Comparison of ENCODE assay signal across 30 cellular contexts in the genomic region with DNA sequence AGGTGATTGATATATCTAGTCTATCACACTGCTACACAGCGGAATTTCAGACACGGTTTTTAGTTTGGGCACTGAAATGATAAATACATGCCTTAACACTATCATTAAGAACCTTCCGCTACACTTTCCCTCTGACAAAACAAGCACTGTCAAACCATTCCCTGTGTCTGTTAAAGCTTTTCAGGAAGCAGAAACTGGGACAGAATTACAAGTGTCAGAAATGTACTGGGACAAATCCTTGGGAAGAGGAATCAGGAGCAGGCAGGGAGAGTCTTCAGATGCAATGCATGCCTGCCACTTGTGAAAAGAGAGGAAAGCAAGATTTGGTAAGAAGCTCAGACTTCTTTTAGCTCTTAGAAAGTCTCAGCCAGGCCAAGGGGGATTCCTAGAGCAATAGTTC.
"Had no signal": no experiment of that assay in that cellular context is flagged by ENCODE, and none has a peak within 500 bp of the region (broad histone marks: within the 10 kb centered on the region; RNA-seq: fewer than 3 reads in every experiment).

No MANE protein-coding gene starts in this region.

- H3K4me1 ChIP-seq: body of pancreas, breast epithelium, colonic mucosa, esophagus squamous epithelium, gastroesophageal sphincter had no signal

- H3K27ac ChIP-seq: body of pancreas, breast epithelium, cardiac muscle cell, colonic mucosa, epithelial cell of prostate, esophagus squamous epithelium, gastroesophageal sphincter, VCaP had no signal

- H3K4me3 ChIP-seq: body of pancreas, breast epithelium, cardiac muscle cell, colonic mucosa, esophagus squamous epithelium, gastroesophageal sphincter had no signal

- H3K36me3 Mint-ChIP-seq: activated naive CD8-positive, alpha-beta T cell; WTC11 had no signal

- H3K9me3 ChIP-seq: body of pancreas, breast epithelium, colonic mucosa, esophagus squamous epithelium, gastroesophageal sphincter had no signal

- H3K27ac Mint-ChIP-seq: activated CD4-positive, alpha-beta memory T cell treated with anti-CD3 and anti-CD28 coated beads, Interleukin-2, amount 10 ng/mL, durations not matched to agents 7 days and 5 days; activated CD4-positive, alpha-beta T cell treated with anti-CD3 and anti-CD28 coated beads, Interleukin-2, amount 10 ng/mL, durations not matched to agents 7 days and 5 days; activated naive CD8-positive, alpha-beta T cell; activated T-cell treated with anti-CD3 and anti-CD28 coated beads, Interleukin-2, amount 50 U/mL, for 24 hours; activated T-cell treated with anti-CD3 and anti-CD28 coated beads, Interleukin-2, amount 50 U/mL, for 72 hours; WTC11 had no signal

- DNase-seq: activated CD4-positive, alpha-beta memory T cell treated with anti-CD3 and anti-CD28 coated beads, Interleukin-2, amount 10 ng/mL, durations not matched to agents 7 days and 5 days; activated CD4-positive, alpha-beta T cell treated with anti-CD3 and anti-CD28 coated beads for 1 hour; activated CD4-positive, alpha-beta T cell treated with anti-CD3 and anti-CD28 coated beads for 4 hours; activated CD4-positive, alpha-beta T cell treated with anti-CD3 and anti-CD28 coated beads, Interleukin-2, amount 10 ng/mL, durations not matched to agents 7 days and 5 days; activated CD4-positive, alpha-beta T cell treated with anti-CD3 and anti-CD28 coated beads, Interleukin-2, amount 50 U/mL, for 4 hours; activated CD8-positive, alpha-beta memory T cell treated with anti-CD3 and anti-CD28 coated beads, Interleukin-2, amount 50 U/mL, for 48 hours; activated gamma-delta T cell treated with Interleukin-2 at 50 U/mL for 16 hours; activated naive CD4-positive, alpha-beta T cell treated with anti-CD3 and anti-CD28 coated beads, Interleukin-2, amount 50 U/mL, for 16 hours; activated naive CD4-positive, alpha-beta T cell treated with Interleukin-2 at 50 U/mL for 16 hours; activated T-cell treated with anti-CD3 and anti-CD28 coated beads for 4 hours; activated T-cell treated with anti-CD3 and anti-CD28 coated beads, Interleukin-2, amount 50 U/mL, for 24 hours; activated T-cell treated with anti-CD3 and anti-CD28 coated beads, Interleukin-2, amount 50 U/mL, for 72 hours; amniotic stem cell; anterior cingulate cortex; body of pancreas; central memory CD4-positive, alpha-beta T cell; cerebellar nuclear complex; colonic mucosa; effector CD8-positive, alpha-beta T cell; esophagus squamous epithelium; foreskin melanocyte; head of caudate nucleus; T-helper 2 cell had no signal

- ATAC-seq: activated T-cell treated with anti-CD3 and anti-CD28 coated beads, Interleukin-2, amount 50 U/mL, for 72 hours; body of pancreas; gastroesophageal sphincter; WTC11 had no signal

- H3K4me1 Mint-ChIP-seq: activated CD4-positive, alpha-beta memory T cell treated with anti-CD3 and anti-CD28 coated beads, Interleukin-2, amount 10 ng/mL, durations not matched to agents 7 days and 5 days; activated CD4-positive, alpha-beta T cell treated with anti-CD3 and anti-CD28 coated beads, Interleukin-2, amount 10 ng/mL, durations not matched to agents 7 days and 5 days had no signal

- H3K27me3 ChIP-seq: body of pancreas, breast epithelium, cardiac muscle cell, colonic mucosa, esophagus squamous epithelium, gastroesophageal sphincter had no signal

- H3K36me3 ChIP-seq: breast epithelium, cardiac muscle cell, colonic mucosa, esophagus squamous epithelium, gastroesophageal sphincter had no signal

- H3K9me3 Mint-ChIP-seq: activated CD4-positive, alpha-beta memory T cell treated with anti-CD3 and anti-CD28 coated beads, Interleukin-2, amount 10 ng/mL, durations not matched to agents 7 days and 5 days; activated CD4-positive, alpha-beta T cell treated with anti-CD3 and anti-CD28 coated beads, Interleukin-2, amount 10 ng/mL, durations not matched to agents 7 days and 5 days; activated T-cell treated with anti-CD3 and anti-CD28 coated beads, Interleukin-2, amount 50 U/mL, for 72 hours had no signal

- H3K4me3 Mint-ChIP-seq: activated CD4-positive, alpha-beta memory T cell treated with anti-CD3 and anti-CD28 coated beads, Interleukin-2, amount 10 ng/mL, durations not matched to agents 7 days and 5 days; activated CD4-positive, alpha-beta T cell treated with anti-CD3 and anti-CD28 coated beads, Interleukin-2, amount 10 ng/mL, durations not matched to agents 7 days and 5 days; activated naive CD8-positive, alpha-beta T cell; activated T-cell treated with anti-CD3 and anti-CD28 coated beads, Interleukin-2, amount 50 U/mL, for 24 hours; activated T-cell treated with anti-CD3 and anti-CD28 coated beads, Interleukin-2, amount 50 U/mL, for 72 hours; WTC11 had no signal

- H3K27me3 Mint-ChIP-seq: activated CD4-positive, alpha-beta memory T cell treated with anti-CD3 and anti-CD28 coated beads, Interleukin-2, amount 10 ng/mL, durations not matched to agents 7 days and 5 days; activated CD4-positive, alpha-beta T cell treated with anti-CD3 and anti-CD28 coated beads, Interleukin-2, amount 10 ng/mL, durations not matched to agents 7 days and 5 days; activated naive CD8-positive, alpha-beta T cell; activated T-cell treated with anti-CD3 and anti-CD28 coated beads, Interleukin-2, amount 50 U/mL, for 24 hours had no signal
